ENCODE assay signal across 1 cellular context in the genomic region with DNA sequence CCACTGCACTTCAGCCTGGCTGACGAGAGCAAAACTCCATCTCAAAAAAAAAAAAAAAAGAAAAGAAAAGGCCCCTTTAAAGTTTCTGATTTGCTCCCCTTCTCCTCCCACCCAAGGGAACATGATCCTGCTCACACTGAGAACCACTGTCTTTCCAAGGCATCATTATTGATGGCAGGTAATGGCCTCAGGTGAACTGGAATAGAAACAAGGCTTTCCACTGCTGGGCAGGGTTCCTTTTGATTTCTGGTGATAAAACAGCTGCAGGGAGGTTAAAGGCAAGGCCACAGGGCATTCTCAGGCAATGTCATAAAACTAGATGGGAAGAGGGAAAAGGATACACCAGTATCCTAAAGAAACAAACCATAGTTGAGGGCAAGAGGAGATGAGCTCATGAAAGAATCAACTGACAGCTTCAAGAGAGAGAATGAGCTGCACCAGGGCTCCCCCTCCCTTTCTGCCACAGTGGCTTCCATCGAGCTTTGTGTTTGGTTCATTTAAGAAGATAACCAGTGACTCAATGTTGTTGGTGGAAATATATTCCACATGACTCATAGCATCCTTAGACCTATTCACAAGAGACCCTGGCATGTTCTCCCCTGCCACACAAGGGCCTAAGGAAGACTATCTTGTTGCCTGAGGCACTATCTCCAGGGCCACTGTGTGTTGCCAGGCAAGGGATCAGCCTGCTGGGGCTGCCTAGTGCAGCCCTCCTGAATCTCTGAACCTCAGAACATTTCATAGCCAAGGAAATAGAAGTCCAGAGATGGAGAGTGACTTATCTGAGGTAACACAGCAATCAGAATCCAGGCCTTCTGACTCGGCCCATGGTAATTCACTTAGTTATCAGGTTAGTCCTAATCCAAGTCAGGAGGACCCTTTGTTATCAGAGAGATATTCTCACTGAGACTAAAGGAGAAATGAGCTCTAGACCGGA.
A peak's percentile ranks its signal among the peaks of the same experiment; 100 is the strongest.
TF ChIP-seq lines count a peak whose summit lies in the region.

No MANE protein-coding gene starts in this region.

TF ChIP-seq in K562, 482 proteins besides CTCF, POLR2A, EP300 and RAD21 (continued from another document):
- TF ChIP-seq JUND (IDR thresholded peaks at IDR 0.05; ENCODE audit: borderline replicate concordance, low read depth, low read length) = peak; percentile 47; the same call in 1 of the 2 replicates
- no peak for TF ChIP-seq JUND (tag; IDR thresholded peaks at IDR 0.05; ENCODE audit: borderline replicate concordance, low read depth, low read length)
- TF ChIP-seq PRPF4 (IDR thresholded peaks at IDR 0.05; ENCODE audit: insufficient read depth, low read depth, low read length, poor library complexity, severe bottlenecking) = no peak
- TF ChIP-seq, protein P1, sequence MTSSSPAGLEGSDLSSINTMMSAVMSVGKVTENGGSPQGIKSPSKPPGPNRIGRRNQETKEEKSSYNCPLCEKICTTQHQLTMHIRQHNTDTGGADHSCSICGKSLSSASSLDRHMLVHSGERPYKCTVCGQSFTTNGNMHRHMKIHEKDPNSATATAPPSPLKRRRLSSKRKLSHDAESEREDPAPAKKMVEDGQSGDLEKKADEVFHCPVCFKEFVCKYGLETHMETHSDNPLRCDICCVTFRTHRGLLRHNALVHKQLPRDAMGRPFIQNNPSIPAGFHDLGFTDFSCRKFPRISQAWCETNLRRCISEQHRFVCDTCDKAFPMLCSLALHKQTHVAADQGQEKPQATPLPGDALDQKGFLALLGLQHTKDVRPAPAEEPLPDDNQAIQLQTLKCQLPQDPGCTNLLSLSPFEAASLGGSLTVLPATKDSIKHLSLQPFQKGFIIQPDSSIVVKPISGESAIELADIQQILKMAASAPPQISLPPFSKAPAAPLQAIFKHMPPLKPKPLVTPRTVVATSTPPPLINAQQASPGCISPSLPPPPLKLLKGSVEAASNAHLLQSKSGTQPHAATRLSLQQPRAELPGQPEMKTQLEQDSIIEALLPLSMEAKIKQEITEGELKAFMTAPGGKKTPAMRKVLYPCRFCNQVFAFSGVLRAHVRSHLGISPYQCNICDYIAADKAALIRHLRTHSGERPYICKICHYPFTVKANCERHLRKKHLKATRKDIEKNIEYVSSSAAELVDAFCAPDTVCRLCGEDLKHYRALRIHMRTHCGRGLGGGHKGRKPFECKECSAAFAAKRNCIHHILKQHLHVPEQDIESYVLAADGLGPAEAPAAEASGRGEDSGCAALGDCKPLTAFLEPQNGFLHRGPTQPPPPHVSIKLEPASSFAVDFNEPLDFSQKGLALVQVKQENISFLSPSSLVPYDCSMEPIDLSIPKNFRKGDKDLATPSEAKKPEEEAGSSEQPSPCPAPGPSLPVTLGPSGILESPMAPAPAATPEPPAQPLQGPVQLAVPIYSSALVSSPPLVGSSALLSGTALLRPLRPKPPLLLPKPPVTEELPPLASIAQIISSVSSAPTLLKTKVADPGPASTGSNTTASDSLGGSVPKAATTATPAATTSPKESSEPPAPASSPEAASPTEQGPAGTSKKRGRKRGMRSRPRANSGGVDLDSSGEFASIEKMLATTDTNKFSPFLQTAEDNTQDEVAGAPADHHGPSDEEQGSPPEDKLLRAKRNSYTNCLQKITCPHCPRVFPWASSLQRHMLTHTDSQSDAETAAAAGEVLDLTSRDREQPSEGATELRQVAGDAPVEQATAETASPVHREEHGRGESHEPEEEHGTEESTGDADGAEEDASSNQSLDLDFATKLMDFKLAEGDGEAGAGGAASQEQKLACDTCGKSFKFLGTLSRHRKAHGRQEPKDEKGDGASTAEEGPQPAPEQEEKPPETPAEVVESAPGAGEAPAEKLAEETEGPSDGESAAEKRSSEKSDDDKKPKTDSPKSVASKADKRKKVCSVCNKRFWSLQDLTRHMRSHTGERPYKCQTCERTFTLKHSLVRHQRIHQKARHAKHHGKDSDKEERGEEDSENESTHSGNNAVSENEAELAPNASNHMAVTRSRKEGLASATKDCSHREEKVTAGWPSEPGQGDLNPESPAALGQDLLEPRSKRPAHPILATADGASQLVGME (CRISPR knock-in tag; IDR thresholded peaks at IDR 0.05) = no peak
- TF ChIP-seq FOSL1 (tag; conservative IDR thresholded peaks at IDR 0.05) = peak; percentile 90
